In the genomic region with DNA sequence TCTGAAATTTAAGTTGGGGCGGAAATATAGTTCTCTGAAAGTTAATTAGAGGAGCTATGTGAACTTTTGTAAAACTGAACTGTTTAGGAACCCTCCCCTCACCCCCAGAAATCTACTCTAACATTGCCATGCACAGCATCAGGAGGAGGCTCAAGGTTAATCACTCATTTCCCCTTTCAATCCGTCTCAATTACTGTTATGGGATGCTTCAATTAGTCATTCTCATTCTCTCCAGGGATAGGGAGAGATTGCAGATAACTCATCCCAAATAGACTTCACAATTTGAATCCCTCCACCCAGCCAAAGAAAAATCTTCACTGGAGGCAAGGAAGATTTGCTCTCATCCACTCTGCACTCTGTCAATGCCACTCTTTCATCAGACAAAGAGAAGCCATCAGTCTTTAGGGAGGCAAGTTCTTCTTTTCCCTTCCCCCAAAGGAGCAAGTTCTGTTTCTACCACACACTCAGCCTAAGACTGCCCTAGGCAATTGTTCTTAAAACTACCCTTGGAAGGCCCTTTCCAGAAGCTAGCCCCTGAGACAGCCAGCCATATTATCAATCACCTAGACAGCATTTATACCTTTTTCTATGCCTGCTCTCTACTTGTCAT, we compare ENCODE assay signal across 1 cellular context.
TF ChIP-seq lines count a peak whose summit lies in the region.

No MANE protein-coding gene starts in this region.

TF ChIP-seq in GM23338, 12 proteins besides CTCF, POLR2A, EP300 and RAD21:
- TF ChIP-seq STAT1 (IDR thresholded peaks at IDR 0.05; ENCODE audit: unreplicated experiment) (no peak), NANOG (IDR thresholded peaks at IDR 0.05; ENCODE audit: borderline replicate concordance) (no peak), EZH2 (IDR thresholded peaks at IDR 0.05; ENCODE audit: low read depth, unreplicated experiment) (no peak)
- TF ChIP-seq, protein P1, sequence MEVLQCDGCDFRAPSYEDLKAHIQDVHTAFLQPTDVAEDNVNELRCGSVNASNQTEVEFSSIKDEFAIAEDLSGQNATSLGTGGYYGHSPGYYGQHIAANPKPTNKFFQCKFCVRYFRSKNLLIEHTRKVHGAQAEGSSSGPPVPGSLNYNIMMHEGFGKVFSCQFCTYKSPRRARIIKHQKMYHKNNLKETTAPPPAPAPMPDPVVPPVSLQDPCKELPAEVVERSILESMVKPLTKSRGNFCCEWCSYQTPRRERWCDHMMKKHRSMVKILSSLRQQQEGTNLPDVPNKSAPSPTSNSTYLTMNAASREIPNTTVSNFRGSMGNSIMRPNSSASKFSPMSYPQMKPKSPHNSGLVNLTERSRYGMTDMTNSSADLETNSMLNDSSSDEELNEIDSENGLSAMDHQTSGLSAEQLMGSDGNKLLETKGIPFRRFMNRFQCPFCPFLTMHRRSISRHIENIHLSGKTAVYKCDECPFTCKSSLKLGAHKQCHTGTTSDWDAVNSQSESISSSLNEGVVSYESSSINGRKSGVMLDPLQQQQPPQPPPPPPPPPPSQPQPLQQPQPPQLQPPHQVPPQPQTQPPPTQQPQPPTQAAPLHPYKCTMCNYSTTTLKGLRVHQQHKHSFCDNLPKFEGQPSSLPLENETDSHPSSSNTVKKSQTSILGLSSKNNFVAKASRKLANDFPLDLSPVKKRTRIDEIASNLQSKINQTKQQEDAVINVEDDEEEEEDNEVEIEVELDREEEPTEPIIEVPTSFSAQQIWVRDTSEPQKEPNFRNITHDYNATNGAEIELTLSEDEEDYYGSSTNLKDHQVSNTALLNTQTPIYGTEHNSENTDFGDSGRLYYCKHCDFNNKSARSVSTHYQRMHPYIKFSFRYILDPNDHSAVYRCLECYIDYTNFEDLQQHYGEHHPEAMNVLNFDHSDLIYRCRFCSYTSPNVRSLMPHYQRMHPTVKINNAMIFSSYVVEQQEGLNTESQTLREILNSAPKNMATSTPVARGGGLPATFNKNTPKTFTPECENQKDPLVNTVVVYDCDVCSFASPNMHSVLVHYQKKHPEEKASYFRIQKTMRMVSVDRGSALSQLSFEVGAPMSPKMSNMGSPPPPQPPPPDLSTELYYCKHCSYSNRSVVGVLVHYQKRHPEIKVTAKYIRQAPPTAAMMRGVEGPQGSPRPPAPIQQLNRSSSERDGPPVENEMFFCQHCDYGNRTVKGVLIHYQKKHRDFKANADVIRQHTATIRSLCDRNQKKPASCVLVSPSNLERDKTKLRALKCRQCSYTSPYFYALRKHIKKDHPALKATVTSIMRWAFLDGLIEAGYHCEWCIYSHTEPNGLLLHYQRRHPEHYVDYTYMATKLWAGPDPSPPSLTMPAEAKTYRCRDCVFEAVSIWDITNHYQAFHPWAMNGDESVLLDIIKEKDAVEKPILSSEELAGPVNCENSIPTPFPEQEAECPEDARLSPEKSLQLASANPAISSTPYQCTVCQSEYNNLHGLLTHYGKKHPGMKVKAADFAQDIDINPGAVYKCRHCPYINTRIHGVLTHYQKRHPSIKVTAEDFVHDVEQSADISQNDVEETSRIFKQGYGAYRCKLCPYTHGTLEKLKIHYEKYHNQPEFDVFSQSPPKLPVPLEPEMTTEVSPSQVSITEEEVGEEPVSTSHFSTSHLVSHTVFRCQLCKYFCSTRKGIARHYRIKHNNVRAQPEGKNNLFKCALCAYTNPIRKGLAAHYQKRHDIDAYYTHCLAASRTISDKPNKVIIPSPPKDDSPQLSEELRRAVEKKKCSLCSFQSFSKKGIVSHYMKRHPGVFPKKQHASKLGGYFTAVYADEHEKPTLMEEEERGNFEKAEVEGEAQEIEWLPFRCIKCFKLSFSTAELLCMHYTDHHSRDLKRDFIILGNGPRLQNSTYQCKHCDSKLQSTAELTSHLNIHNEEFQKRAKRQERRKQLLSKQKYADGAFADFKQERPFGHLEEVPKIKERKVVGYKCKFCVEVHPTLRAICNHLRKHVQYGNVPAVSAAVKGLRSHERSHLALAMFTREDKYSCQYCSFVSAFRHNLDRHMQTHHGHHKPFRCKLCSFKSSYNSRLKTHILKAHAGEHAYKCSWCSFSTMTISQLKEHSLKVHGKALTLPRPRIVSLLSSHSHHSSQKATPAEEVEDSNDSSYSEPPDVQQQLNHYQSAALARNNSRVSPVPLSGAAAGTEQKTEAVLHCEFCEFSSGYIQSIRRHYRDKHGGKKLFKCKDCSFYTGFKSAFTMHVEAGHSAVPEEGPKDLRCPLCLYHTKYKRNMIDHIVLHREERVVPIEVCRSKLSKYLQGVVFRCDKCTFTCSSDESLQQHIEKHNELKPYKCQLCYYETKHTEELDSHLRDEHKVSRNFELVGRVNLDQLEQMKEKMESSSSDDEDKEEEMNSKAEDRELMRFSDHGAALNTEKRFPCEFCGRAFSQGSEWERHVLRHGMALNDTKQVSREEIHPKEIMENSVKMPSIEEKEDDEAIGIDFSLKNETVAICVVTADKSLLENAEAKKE (CRISPR knock-in tag; IDR thresholded peaks at IDR 0.05), result no peak
TF ChIP-seq in GM23338: peak in this region for 0.
